ENCODE assay signal across 8 cellular contexts in the genomic region with DNA sequence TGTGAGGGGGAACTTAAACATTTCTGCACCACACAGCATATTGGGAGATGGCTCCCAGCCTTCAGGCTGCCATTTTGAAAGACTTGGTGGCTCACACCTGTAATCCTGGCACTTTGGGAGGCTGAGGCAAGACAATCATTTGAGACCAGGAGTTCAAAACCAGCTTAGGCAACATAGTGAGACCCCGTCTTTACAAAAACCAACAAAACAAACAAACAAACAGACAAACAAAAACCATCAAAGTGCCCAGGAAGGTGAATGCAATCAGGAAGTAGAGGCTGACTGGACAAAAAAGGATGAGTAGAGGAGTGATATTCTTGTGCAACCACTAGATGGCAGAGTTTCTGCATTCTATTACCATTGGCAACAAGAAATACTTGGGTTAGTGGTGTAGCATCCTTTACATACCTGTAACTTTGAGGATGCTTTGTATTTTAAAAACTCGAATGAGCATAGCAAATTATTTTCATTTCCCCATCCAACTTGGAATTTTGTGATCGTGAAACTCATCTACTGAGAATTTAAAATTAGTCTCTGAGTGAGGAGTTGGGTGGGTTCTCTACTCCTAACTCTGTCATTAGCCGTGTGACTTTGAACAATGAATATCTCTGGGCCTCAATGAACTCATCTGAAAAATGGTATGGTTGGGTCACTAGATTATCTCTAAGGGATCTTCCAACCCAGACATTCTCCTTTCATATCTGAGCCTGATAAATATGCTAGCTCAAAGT.
A peak's percentile ranks its signal among the peaks of the same experiment; 100 is the strongest.
DNase-seq lines count a peak whose midpoint lies in the region; ATAC-seq, FAIRE-seq and TF ChIP-seq lines count a peak whose summit lies in the region.

No MANE protein-coding gene starts in this region.

- H3K27ac ChIP-seq in body of pancreas, result no peak overlapping the region

- 14 to 29% methylated on average over 4 of the region's 4 CpGs for WGBS in body of pancreas, 2 donors

- H3K27ac Mint-ChIP-seq in stimulated activated naive B cell treated with anti-CD40 and anti-IgM and Interleukin-4, amounts not matched to agents 10 μg/mL and 1 μg/mL and 100 μg/mL, for 72 hours, result peak overlapping the region; percentile 27

- no peaks in the 10 kb centered on the region for H3K9me3 ChIP-seq in body of pancreas

- no peaks in the 10 kb centered on the region for H3K36me3 Mint-ChIP-seq in stimulated activated naive B cell treated with anti-CD40 and anti-IgM and Interleukin-4, amounts not matched to agents 10 μg/mL and 1 μg/mL and 100 μg/mL, for 72 hours

- TF ChIP-seq CTCF in body of pancreas (IDR thresholded peaks at IDR 0.05), result peak; percentile 51 to 93 (median 83)

- H3K9me3 Mint-ChIP-seq in stimulated activated naive B cell treated with anti-CD40 and anti-IgM and Interleukin-4, amounts not matched to agents 10 μg/mL and 1 μg/mL and 100 μg/mL, for 72 hours, result no peaks in the 10 kb centered on the region

- no peaks in the 10 kb centered on the region for H3K4me1 ChIP-seq in body of pancreas

- DNase-seq in COLO668 (lab: John Stamatoyannopoulos, UW; ENCODE audit: unreplicated experiment) (peak; percentile 4), GM18507 (ENCODE audit: extremely low spot score, insufficient read length, low read depth) (peak; percentile 39), HK-2 (ENCODE audit: unreplicated experiment) (peak; percentile 11), NCI-H82 treated with DMSO at 0.1 percent for 48 hours (lab: John Stamatoyannopoulos, UW; ENCODE audit: unreplicated experiment) (peak; percentile 63), body of pancreas (peak in 2 of 4 donors; percentile 27 to 54), iPS-NIHi7 (ENCODE audit: extremely low spot score) (peak; percentile 80)
- DNase-seq in stimulated activated naive B cell treated with anti-CD40 and anti-IgM and Interleukin-4, amounts not matched to agents 10 μg/mL and 1 μg/mL and 100 μg/mL, for 72 hours, result peak; percentile 32

- H3K27me3 Mint-ChIP-seq in stimulated activated naive B cell treated with anti-CD40 and anti-IgM and Interleukin-4, amounts not matched to agents 10 μg/mL and 1 μg/mL and 100 μg/mL, for 72 hours, result peaks cover 13 to 18% of the 10 kb centered on the region in 2 donors

- no peak overlapping the region for H3K4me3 Mint-ChIP-seq in stimulated activated naive B cell treated with anti-CD40 and anti-IgM and Interleukin-4, amounts not matched to agents 10 μg/mL and 1 μg/mL and 100 μg/mL, for 72 hours

- peaks cover 17 to 20% of the 10 kb centered on the region in 2 donors for H3K4me1 Mint-ChIP-seq in stimulated activated naive B cell treated with anti-CD40 and anti-IgM and Interleukin-4, amounts not matched to agents 10 μg/mL and 1 μg/mL and 100 μg/mL, for 72 hours

- H3K27me3 ChIP-seq in body of pancreas, result no peaks in the 10 kb centered on the region

- intact Hi-C loops in body of pancreas (cut with DNase I), result loop anchor here (5.0 to 10.0 kb wide), 3 partner anchors 70 to 550 kb away; no protein-coding TSS in a partner anchor

- no peaks in the 10 kb centered on the region for H3K36me3 ChIP-seq in body of pancreas (replicated peaks in 1 of 2; ENCODE audit: insufficient read depth in 1 of 2, low read depth in 2 of 2)

- TF ChIP-seq POLR2A in body of pancreas (IDR thresholded peaks at IDR 0.05), result no peak

- peak; percentile 70 for ATAC-seq in body of pancreas
- peak; percentile 66 to 68 for ATAC-seq in stimulated activated naive B cell treated with anti-CD40 and anti-IgM and Interleukin-4, amounts not matched to agents 10 μg/mL and 1 μg/mL and 100 μg/mL, for 72 hours (replicated peaks)
- no peak for ATAC-seq in GM19324 (IDR thresholded peaks at IDR 0.05; ENCODE audit: low FRiP score, unreplicated experiment)

- FAIRE-seq in GM18507 (lab: Jason Lieb, UNC), result peak; percentile 93

- no peak overlapping the region for H3K4me3 ChIP-seq in body of pancreas
